ENCODE assay signal across 13 cellular contexts in genomic region chr17:49717371-49717841, GRCh38. TPM values are rescaled to one million over a fixed set of nuclear protein-coding genes. Genes with fewer than 3 reads are reported as not detected.
DNase-seq lines count a peak whose midpoint lies in the region; ATAC-seq, FAIRE-seq and TF ChIP-seq lines count a peak whose summit lies in the region.
"Had no signal": no experiment of that assay in that cellular context is flagged by ENCODE, and none has a peak within 500 bp of the region (broad histone marks: within the 10 kb centered on the region; RNA-seq: fewer than 3 reads in every experiment).

No MANE protein-coding gene starts in this region.

- H3K4me3 ChIP-seq in pancreas (no peak overlapping the region), kidney (ENCODE audit: low read length in 2 of 2) (no peak overlapping the region)

- H3K27me3 Mint-ChIP-seq in T-helper 17 cell, result no peaks in the 10 kb centered on the region
- H3K27me3 Mint-ChIP-seq in central memory CD8-positive, alpha-beta T cell, result no peaks in the 10 kb centered on the region

- FAIRE-seq in pancreas (lab: Jason Lieb, UNC) (no peak), kidney (lab: Jason Lieb, UNC) (no peak)

- peak overlapping the region; percentile 97 for H3K27ac Mint-ChIP-seq in T-helper 17 cell
- H3K27ac Mint-ChIP-seq in central memory CD8-positive, alpha-beta T cell (ENCODE audit: low read depth), result peak overlapping the region; percentile 99
- H3K27ac Mint-ChIP-seq: HFFc6 had no signal

- peak overlapping the region in 1 of 4 donors; percentile 15 for H3K27ac ChIP-seq in pancreas
- no peak overlapping the region for H3K27ac ChIP-seq in kidney (ENCODE audit: low read depth in 2 of 2, low read length in 2 of 2)
- H3K27ac ChIP-seq: RWPE1, VCaP had no signal

- ATAC-seq in T-helper 17 cell (peak; percentile 48), pancreas (peak in 3 of 4 donors; percentile 18 to 48 (median 29)), HG02840 (IDR thresholded peaks at IDR 0.05; ENCODE audit: low FRiP score, unreplicated experiment) (no peak), HG03095 (IDR thresholded peaks at IDR 0.05; ENCODE audit: unreplicated experiment) (no peak)
- no peak for ATAC-seq in central memory CD8-positive, alpha-beta T cell (replicated peaks; ENCODE audit: extremely low read depth, poor library complexity, severe bottlenecking)

- 38 to 61% methylated on average over 9 of the region's 9 CpGs for WGBS in pancreas, 2 donors

- H3K9me3 Mint-ChIP-seq in central memory CD8-positive, alpha-beta T cell, result no peaks in the 10 kb centered on the region
- H3K9me3 Mint-ChIP-seq: HFFc6 had no signal

- no peak for TF ChIP-seq CTCF in pancreas (IDR thresholded peaks at IDR 0.05)
- TF ChIP-seq CTCF in kidney (IDR thresholded peaks at IDR 0.05; ENCODE audit: borderline replicate concordance, extremely low read depth, insufficient read depth), result no peak

- H3K9me3 ChIP-seq in T-helper 17 cell (ENCODE audit: control insufficient read depth, low read length, poor library complexity, severe bottlenecking), result no peaks in the 10 kb centered on the region
- no peaks in the 10 kb centered on the region for H3K9me3 ChIP-seq in pancreas
- H3K9me3 ChIP-seq in kidney (ENCODE audit: control insufficient read depth in 1 of 2, low read length in 2 of 2), result no peaks in the 10 kb centered on the region

- H3K9ac ChIP-seq in kidney (ENCODE audit: low read length in 2 of 2), result no peak overlapping the region

- H3K36me3 ChIP-seq in pancreas (peaks cover 0 to 13% (median 4%) of the 10 kb centered on the region in 3 donors), kidney (ENCODE audit: control insufficient read depth in 1 of 2, insufficient read depth in 2 of 2, low read length in 2 of 2) (peaks cover 32 to 52% of the 10 kb centered on the region in 2 donors)

- intact Hi-C loops in pancreas (cut with DNase I) (loop anchor here in 1 of 3 donors (10.0 kb wide), 1 partner anchor 47 kb away; the partner anchor contains the start of gene FAM117A), kidney (cut with DNase I) (loop anchor here (10.0 kb wide), 1 partner anchor 127 kb away; the partner anchor contains the start of gene TAC4)

- peak overlapping the region; percentile 57 for H3K4me3 Mint-ChIP-seq in T-helper 17 cell
- H3K4me3 Mint-ChIP-seq in central memory CD8-positive, alpha-beta T cell, result peak overlapping the region; percentile 10
- H3K4me3 Mint-ChIP-seq: HFFc6 had no signal

- peaks cover 35% of the 10 kb centered on the region for H3K4me1 Mint-ChIP-seq in T-helper 17 cell
- H3K4me1 Mint-ChIP-seq in central memory CD8-positive, alpha-beta T cell, result peaks cover 52% of the 10 kb centered on the region

- DNase-seq in ELR (ENCODE audit: low read depth), result peak; percentile 45
- DNase-seq in T-helper 17 cell, result peak in 1 of 3 donors; percentile 10
- no peak for DNase-seq in central memory CD8-positive, alpha-beta T cell (ENCODE audit: low spot score in 2 of 2)
- DNase-seq in pancreas, result peak in 4 of 6 donors; percentile 27 to 71 (median 42)
- DNase-seq in NCI-H2029 treated with DMSO at 0.1 percent for 48 hours (lab: John Stamatoyannopoulos, UW), result no peak
- DNase-seq in kidney, result no peak
- DNase-seq: aorta, COR-L47, HFFc6 had no signal

- H3K27me3 ChIP-seq in pancreas, result no peaks in the 10 kb centered on the region

- H3K4me1 ChIP-seq in pancreas, result peaks cover 10 to 18% (median 18%) of the 10 kb centered on the region in 3 donors
- H3K4me1 ChIP-seq in kidney (ENCODE audit: control insufficient read depth in 1 of 2, insufficient read depth in 1 of 2, low read depth in 1 of 2, low read length in 2 of 2), result no peaks in the 10 kb centered on the region

- H3K36me3 Mint-ChIP-seq in T-helper 17 cell (ENCODE audit: low read depth), result peaks cover 9% of the 10 kb centered on the region
- H3K36me3 Mint-ChIP-seq in central memory CD8-positive, alpha-beta T cell (ENCODE audit: insufficient read depth), result peaks cover 76% of the 10 kb centered on the region

RNA-seq across cellular contexts. Expression of gene SLC35B1, which starts 9.6 kb away (rescaled TPM):
- total RNA-seq in T-helper 17 cell (10 to 100 TPM; 63.8 to 66.8 TPM), pancreas (10 to 100 TPM; 16.5 to 32.4 (median 28.4) TPM), kidney (56.6 TPM)
- polyA plus RNA-seq in pancreas (10 to 100 TPM; 36.7 to 62.5 TPM), kidney (ENCODE audit: insufficient read depth, low read depth, low replicate concordance) (83.7 TPM)

RNA-seq across cellular contexts. Expression of gene SPOP, which starts 39.5 kb away (rescaled TPM):
- total RNA-seq in T-helper 17 cell (10 to 100 TPM; 46.8 to 52.7 TPM), pancreas (10 to 100 TPM; 27.6 to 42.3 (median 33.6) TPM), kidney (73.8 TPM)
- polyA plus RNA-seq in pancreas (10 to 100 TPM; 14.2 to 27.6 TPM), kidney (ENCODE audit: insufficient read depth, low read depth, low replicate concordance) (28.2 TPM)

RNA-seq across cellular contexts. Expression of gene FAM117A, which starts 46.5 kb away (rescaled TPM):
- total RNA-seq in T-helper 17 cell, result 10 to 100 TPM; 58.9 to 68.6 TPM
- 10 to 100 TPM in 2 of 6 donors, 1 to 10 TPM in 4; 5.5 to 14.8 (median 8.5) TPM for total RNA-seq in pancreas
- 10 to 100 TPM in 1 of 2 donors, 1 to 10 TPM in 1; 5.3 to 12.3 TPM for polyA plus RNA-seq in pancreas
- total RNA-seq in kidney, result 12.9 TPM
- polyA plus RNA-seq in kidney (ENCODE audit: insufficient read depth, low read depth, low replicate concordance), result 11.1 TPM

Comparison
In these comparisons a context has a peak if more than half of its experiments do, and no peak if none do; other contexts are left out.
1. DNase-seq: peak in ELR (single experiment) and pancreas (4 of 6); none in central memory CD8-positive, alpha-beta T cell (0 of 2), NCI-H2029 treated with DMSO at 0.1 percent for 48 hours (single experiment) and kidney (single experiment).
2. ATAC-seq: peak in T-helper 17 cell (single experiment) and pancreas (3 of 4); none in central memory CD8-positive, alpha-beta T cell (single experiment), HG02840 (single experiment) and HG03095 (single experiment).